Comparison of ENCODE assay signal across 8 cellular contexts in genomic region chr5:72355706-72356299, GRCh38. TPM values are rescaled to one million over a fixed set of nuclear protein-coding genes. Genes with fewer than 3 reads are reported as not detected.
A peak's percentile ranks its signal among the peaks of the same experiment; 100 is the strongest.
DNase-seq lines count a peak whose midpoint lies in the region; ATAC-seq, FAIRE-seq and TF ChIP-seq lines count a peak whose summit lies in the region.

No MANE protein-coding gene starts in this region.

- no TSS peak for BruUV-seq in HepG2 (replicated peaks; lab: Mats Ljungman, UMichigan)

- H3K4me2 ChIP-seq in Loucy (ENCODE audit: low read depth, low read length, poor library complexity, severe bottlenecking) (no peak overlapping the region), HepG2 (ENCODE audit: low read depth, low read length) (no peak overlapping the region)

- no peak for FAIRE-seq in HepG2 (lab: Jason Lieb, UNC)

- no peaks in the 10 kb centered on the region for H3K9me3 ChIP-seq in Loucy (ENCODE audit: insufficient read depth, low read depth, low read length)
- no peaks in the 10 kb centered on the region for H3K9me3 ChIP-seq in HepG2 (ENCODE audit: low read length)

- H3K79me2 ChIP-seq in Loucy (ENCODE audit: insufficient read depth, low read length) (no peaks in the 10 kb centered on the region), HepG2 (ENCODE audit: insufficient read depth, low read length) (no peaks in the 10 kb centered on the region)

- H3K4me3 ChIP-seq in Loucy (ENCODE audit: low read length, poor library complexity, severe bottlenecking): no peak overlapping the region
- H3K4me3 ChIP-seq in cardiac fibroblast (replicated peaks in 1 of 2; ENCODE audit: low read depth in 2 of 2, low read length in 2 of 2): no peak overlapping the region
- H3K4me3 ChIP-seq in HepG2 (replicated peaks in 1 of 3; ENCODE audit: insufficient read depth in 1 of 3, low read depth in 2 of 3, low read length in 3 of 3): no peak overlapping the region

- H3K9ac ChIP-seq in Loucy (ENCODE audit: low read depth, low read length, poor library complexity, severe bottlenecking) (no peak overlapping the region), HepG2 (ENCODE audit: insufficient read depth, low read depth, low read length) (no peak overlapping the region)

- H3K4me1 ChIP-seq in Loucy (ENCODE audit: insufficient read depth, low read length, poor library complexity, severe bottlenecking) (no peaks in the 10 kb centered on the region), HepG2 (ENCODE audit: insufficient read depth, low read length) (no peaks in the 10 kb centered on the region)

- no peaks in the 10 kb centered on the region for H3K27me3 ChIP-seq in Loucy (ENCODE audit: insufficient read depth, low read length, poor library complexity, severe bottlenecking)
- H3K27me3 ChIP-seq in HepG2 (ENCODE audit: control insufficient read depth in 1 of 2, insufficient read depth in 2 of 2, low read length in 2 of 2): no peaks in the 10 kb centered on the region

- WGBS in HepG2 (ENCODE audit: low lambda C conversion rate): 96% methylated on average over 5 of the region's 5 CpGs

- H3F3A ChIP-seq in Loucy (ENCODE audit: low read depth): no peaks in the 10 kb centered on the region

- TF ChIP-seq EP300 in HepG2 (IDR thresholded peaks at IDR 0.05; ENCODE audit: low read depth in 2 of 2, low read length in 2 of 2) (no peak), HepG2 (CRISPR knock-in tag; IDR thresholded peaks at IDR 0.05; ENCODE audit: borderline replicate concordance) (no peak)

- H3K27ac ChIP-seq in HepG2 (ENCODE audit: extremely low read length, insufficient read depth, low read length): no peak overlapping the region

- H3K9me2 ChIP-seq in Loucy (replicated peaks; ENCODE audit: low read depth, low read length): no peaks in the 10 kb centered on the region

- peak; percentile 39 for DNase-seq in Caki2 (ENCODE audit: low read depth)
- DNase-seq in cardiac fibroblast (ENCODE audit: low read depth in 2 of 2): peak; percentile 58 to 64
- no peak for DNase-seq in HepG2 (ENCODE audit: low spot score)
- no peak for DNase-seq in NK-92 (lab: John Stamatoyannopoulos, UW; ENCODE audit: unreplicated experiment)
- DNase-seq in middle frontal gyrus (ENCODE audit: extremely low spot score, low spot score): no peak

- H4K20me1 ChIP-seq in Loucy (ENCODE audit: insufficient read depth, low read length, poor library complexity, severe bottlenecking): no peaks in the 10 kb centered on the region
- no peaks in the 10 kb centered on the region for H4K20me1 ChIP-seq in HepG2 (ENCODE audit: insufficient read depth, low read length)

- intact Hi-C loops in HepG2 (cut with micrococcal nuclease; ENCODE audit: unreplicated experiment): no loop called here

- peaks cover 4% of the 10 kb centered on the region; the same call in 1 of the 2 replicates for H3K36me3 ChIP-seq in Loucy (ENCODE audit: insufficient read depth, low read length)
- H3K36me3 ChIP-seq in HepG2 (replicated peaks in 1 of 2; ENCODE audit: control insufficient read depth in 1 of 2, insufficient read depth in 2 of 2, low read length in 2 of 2): peaks cover 5 to 24% of the 10 kb centered on the region in 2 experiments

- CTCF ChIA-PET in HepG2 (lab: Yijun Ruan, JAX; ENCODE audit: low intra/inter-chr PET ratio, low total read pairs): no interaction called here

- ATAC-seq in HepG2 (peak; percentile 62), HG03097 (IDR thresholded peaks at IDR 0.05; ENCODE audit: low FRiP score, unreplicated experiment) (no peak), HG02938 (IDR thresholded peaks at IDR 0.05; ENCODE audit: unreplicated experiment) (no peak)

- TF ChIP-seq POLR2A in HepG2 (IDR thresholded peaks at IDR 0.05; ENCODE audit: insufficient read depth in 1 of 2, low read depth in 2 of 2, low read length in 2 of 2): no peak

- TF ChIP-seq RAD21 in HepG2 (CRISPR knock-in tag; IDR thresholded peaks at IDR 0.05): no peak

- TF ChIP-seq CTCF in Loucy (conservative IDR thresholded peaks at IDR 0.05; ENCODE audit: low read length): peak; percentile 47
- TF ChIP-seq CTCF in cardiac fibroblast (IDR thresholded peaks at IDR 0.05; ENCODE audit: low read depth, low read length): peak; percentile 46
- TF ChIP-seq CTCF in HepG2 (CRISPR knock-in tag; IDR thresholded peaks at IDR 0.05): peak; percentile 46

- POLR2A ChIA-PET in HepG2 (lab: Yijun Ruan, JAX): no interaction called here

- in situ Hi-C loops in Caki2 (cut with HindIII; ENCODE audit: low pct_unique_long_range_greater_than_20kb, low sequenced_read_pairs) (no loop called here), HepG2 (cut with HindIII; ENCODE audit: extremely low pct_ligation_motif_present, low pct_unique_long_range_greater_than_20kb) (no loop called here)

- H2AFZ ChIP-seq in Loucy (ENCODE audit: low read length): no peak overlapping the region
- no peak overlapping the region for H2AFZ ChIP-seq in HepG2 (ENCODE audit: low read length)

TF ChIP-seq in HepG2, 621 proteins besides CTCF, POLR2A, EP300 and RAD21 (continues in another document):
- TF ChIP-seq, protein P1, sequence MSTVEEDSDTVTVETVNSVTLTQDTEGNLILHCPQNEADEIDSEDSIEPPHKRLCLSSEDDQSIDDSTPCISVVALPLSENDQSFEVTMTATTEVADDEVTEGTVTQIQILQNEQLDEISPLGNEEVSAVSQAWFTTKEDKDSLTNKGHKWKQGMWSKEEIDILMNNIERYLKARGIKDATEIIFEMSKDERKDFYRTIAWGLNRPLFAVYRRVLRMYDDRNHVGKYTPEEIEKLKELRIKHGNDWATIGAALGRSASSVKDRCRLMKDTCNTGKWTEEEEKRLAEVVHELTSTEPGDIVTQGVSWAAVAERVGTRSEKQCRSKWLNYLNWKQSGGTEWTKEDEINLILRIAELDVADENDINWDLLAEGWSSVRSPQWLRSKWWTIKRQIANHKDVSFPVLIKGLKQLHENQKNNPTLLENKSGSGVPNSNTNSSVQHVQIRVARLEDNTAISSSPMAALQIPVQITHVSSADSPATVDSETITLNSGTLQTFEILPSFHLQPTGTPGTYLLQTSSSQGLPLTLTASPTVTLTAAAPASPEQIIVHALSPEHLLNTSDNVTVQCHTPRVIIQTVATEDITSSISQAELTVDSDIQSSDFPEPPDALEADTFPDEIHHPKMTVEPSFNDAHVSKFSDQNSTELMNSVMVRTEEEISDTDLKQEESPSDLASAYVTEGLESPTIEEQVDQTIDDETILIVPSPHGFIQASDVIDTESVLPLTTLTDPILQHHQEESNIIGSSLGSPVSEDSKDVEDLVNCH (CRISPR knock-in tag; IDR thresholded peaks at IDR 0.05): no peak
- TF ChIP-seq MED13 (CRISPR knock-in tag; IDR thresholded peaks at IDR 0.05): no peak

RNA-seq across cellular contexts. Expression of gene PTCD2, which starts 35.6 kb away (rescaled TPM):
- total RNA-seq in Caki2 (2014; rRNA removed; shearing (Covaris generic); ENCODE audit: low replicate concordance): 6.3 and 9.7 TPM in 2 replicates
- 6.4 and 7.0 TPM in 2 replicates for total RNA-seq in HepG2 (2016; rRNA removed; fragmentation: Illumina TruSeq; extraction: Trizol)
- 1.2 and 1.8 TPM in 2 replicates for total RNA-seq in HepG2 (2016; cell fraction: cytosol; rRNA removed; fragmentation: Illumina TruSeq; extraction: Trizol; ENCODE audit: low read depth)
- total RNA-seq in HepG2 (2016; cell fraction: insoluble cytoplasmic fraction; rRNA removed; fragmentation: Illumina TruSeq; extraction: Trizol): 7.0 and 9.2 TPM in 2 replicates
- total RNA-seq in HepG2 (2016; cell fraction: membrane; rRNA removed; fragmentation: Illumina TruSeq; extraction: Trizol): 3.4 TPM in 2 replicates
- total RNA-seq in HepG2 (2016; cell fraction: nucleus; rRNA removed; fragmentation: Illumina TruSeq; extraction: Trizol): 11.4 and 14.2 TPM in 2 replicates
- 5.3 and 5.5 TPM in 2 replicates for polyA plus RNA-seq in HepG2 (2011; rRNA removed)
- polyA plus RNA-seq in HepG2 (2011; cell fraction: cytosol; rRNA removed): 2.2 and 3.7 TPM in 2 replicates
- 9.0 and 11.4 TPM in 2 replicates for polyA plus RNA-seq in HepG2 (2011; cell fraction: nucleus; rRNA removed)
- polyA plus RNA-seq in HepG2 (2012): 3.9 and 4.5 TPM in 2 replicates
- 0.70 and 0.74 TPM in 2 replicates for polyA plus RNA-seq in HepG2 (2016; cell fraction: cytosol; fragmentation: Illumina TruSeq; extraction: Trizol; ENCODE audit: low read depth)
- 8.3 and 9.4 TPM in 2 replicates for polyA plus RNA-seq in HepG2 (2016; cell fraction: insoluble cytoplasmic fraction; fragmentation: Illumina TruSeq; extraction: Trizol; ENCODE audit: low read depth)
- 1.6 and 2.1 TPM in 2 replicates for polyA plus RNA-seq in HepG2 (2016; cell fraction: membrane; fragmentation: Illumina TruSeq; extraction: Trizol; ENCODE audit: low read depth)
- polyA plus RNA-seq in HepG2 (2016; cell fraction: nucleus; fragmentation: Illumina TruSeq; extraction: Trizol; ENCODE audit: insufficient read depth, low read depth): 13.3 and 14.0 TPM in 2 replicates
- 6.7 and 16.5 TPM in 2 replicates for polyA minus RNA-seq in HepG2 (2011; rRNA and poly(A)+ RNA removed; ENCODE audit: low replicate concordance)
- polyA minus RNA-seq in HepG2 (2011; cell fraction: cytosol; rRNA and poly(A)+ RNA removed): 2.5 and 3.2 TPM in 2 replicates
- 19.2 and 20.8 TPM in 2 replicates for polyA minus RNA-seq in HepG2 (2011; cell fraction: nucleus; rRNA and poly(A)+ RNA removed)

RNA-seq across cellular contexts. Expression of gene MRPS27, which starts 35.8 kb away (rescaled TPM):
- total RNA-seq in Caki2 (2014; rRNA removed; shearing (Covaris generic); ENCODE audit: low replicate concordance): 68.3 and 76.8 TPM in 2 replicates
- total RNA-seq in HepG2 (2016; rRNA removed; fragmentation: Illumina TruSeq; extraction: Trizol): 115 and 139 TPM in 2 replicates
- 17.5 and 21.2 TPM in 2 replicates for total RNA-seq in HepG2 (2016; cell fraction: cytosol; rRNA removed; fragmentation: Illumina TruSeq; extraction: Trizol; ENCODE audit: low read depth)
- total RNA-seq in HepG2 (2016; cell fraction: insoluble cytoplasmic fraction; rRNA removed; fragmentation: Illumina TruSeq; extraction: Trizol): 116 and 136 TPM in 2 replicates
- total RNA-seq in HepG2 (2016; cell fraction: membrane; rRNA removed; fragmentation: Illumina TruSeq; extraction: Trizol): 84.2 and 94.1 TPM in 2 replicates
- 105 and 107 TPM in 2 replicates for total RNA-seq in HepG2 (2016; cell fraction: nucleus; rRNA removed; fragmentation: Illumina TruSeq; extraction: Trizol)
- polyA plus RNA-seq in HepG2 (2011; rRNA removed): 69.9 and 71.8 TPM in 2 replicates
- 61.9 and 69.4 TPM in 2 replicates for polyA plus RNA-seq in HepG2 (2011; cell fraction: cytosol; rRNA removed)
- 35.6 and 40.4 TPM in 2 replicates for polyA plus RNA-seq in HepG2 (2011; cell fraction: nucleus; rRNA removed)
- polyA plus RNA-seq in HepG2 (2012): 50.1 and 50.6 TPM in 2 replicates
- polyA plus RNA-seq in HepG2 (2016; cell fraction: cytosol; fragmentation: Illumina TruSeq; extraction: Trizol; ENCODE audit: low read depth): 15.3 and 16.9 TPM in 2 replicates
- 115 and 117 TPM in 2 replicates for polyA plus RNA-seq in HepG2 (2016; cell fraction: insoluble cytoplasmic fraction; fragmentation: Illumina TruSeq; extraction: Trizol; ENCODE audit: low read depth)
- 55.5 and 63.7 TPM in 2 replicates for polyA plus RNA-seq in HepG2 (2016; cell fraction: membrane; fragmentation: Illumina TruSeq; extraction: Trizol; ENCODE audit: low read depth)
- polyA plus RNA-seq in HepG2 (2016; cell fraction: nucleus; fragmentation: Illumina TruSeq; extraction: Trizol; ENCODE audit: insufficient read depth, low read depth): 77.0 and 147 TPM in 2 replicates
- 215 and 246 TPM in 2 replicates for polyA minus RNA-seq in HepG2 (2011; rRNA and poly(A)+ RNA removed; ENCODE audit: low replicate concordance)
- 76.1 and 103 TPM in 2 replicates for polyA minus RNA-seq in HepG2 (2011; cell fraction: cytosol; rRNA and poly(A)+ RNA removed)
- 93.1 and 114 TPM in 2 replicates for polyA minus RNA-seq in HepG2 (2011; cell fraction: nucleus; rRNA and poly(A)+ RNA removed)

Comparison
In these comparisons a context has a peak if more than half of its experiments do, and no peak if none do; other contexts are left out.
1. DNase-seq: peak in Caki2 (single experiment) and cardiac fibroblast (2 of 2); none in HepG2 (single experiment), NK-92 (single experiment) and middle frontal gyrus (single experiment).
2. Peak in every context shown above with its lines, with median percentiles within 50 percentile points of each other: CTCF ChIP-seq.